8 cellular contexts compared by ENCODE assay signal in genomic region chr20:47196091-47197081, GRCh38.
DNase-seq lines count a peak whose midpoint lies in the region; ATAC-seq and TF ChIP-seq lines count a peak whose summit lies in the region.

No MANE protein-coding gene starts in this region.

- peak overlapping the region; percentile 69; the same call in 1 of the 2 replicates for H3K27ac ChIP-seq in Panc1 (ENCODE audit: low read length)
- no peak overlapping the region for H3K27ac ChIP-seq in neural cell (ENCODE audit: low read length)

- intact Hi-C loops in Panc1 (cut with micrococcal nuclease; ENCODE audit: unreplicated experiment) = loop anchor here (5.0 kb wide), 1 partner anchor 186 kb away; no protein-coding TSS in a partner anchor

- no peaks in the 10 kb centered on the region for H3K27me3 ChIP-seq in Panc1 (ENCODE audit: control insufficient read depth, insufficient read depth, low read length)
- H3K27me3 ChIP-seq in neural cell (ENCODE audit: insufficient read depth, low read depth, low read length) = no peaks in the 10 kb centered on the region

- BruUV-seq in Panc1 (replicated peaks; lab: Mats Ljungman, UMichigan) = no TSS peak

- DNase-seq in DMS79 treated with DMSO at 0.1 percent for 48 hours (lab: John Stamatoyannopoulos, UW) = peak; percentile 10
- DNase-seq in HT-29 (ENCODE audit: low spot score) = peak; percentile 93
- no peak for DNase-seq in Panc1 (ENCODE audit: low read depth, low spot score)
- DNase-seq in activated T-cell treated with anti-CD3 and anti-CD28 coated beads, Interleukin-2, amount 50 U/mL, for 48 hours = peak; percentile 78 to 80
- peak; percentile 61 for DNase-seq in fibroblast of mammary gland (ENCODE audit: low read depth)
- DNase-seq in stimulated activated naive CD8-positive, alpha-beta T cell treated with anti-CD3 and anti-CD28 coated beads, Interleukin-15, Interleukin-2, amounts not matched to agents 100 U/mL and 50 U/mL, for 24 hours = peak; percentile 87

- H3K9me3 ChIP-seq in Panc1 (ENCODE audit: control insufficient read depth, insufficient read depth, low read depth, low read length) (no peaks in the 10 kb centered on the region), neural cell (ENCODE audit: low read length) (no peaks in the 10 kb centered on the region)

- no peaks in the 10 kb centered on the region for H3K79me2 ChIP-seq in neural cell (replicated peaks; ENCODE audit: insufficient read depth, low read length)

- no peak overlapping the region for H2AFZ ChIP-seq in neural cell (ENCODE audit: low read depth, low read length)

- POLR2A ChIA-PET in Panc1 (lab: Charles Lee) = no interaction called here

- peak overlapping the region in 1 of 2 experiments; percentile 17; a peak in 1 of 4 replicates for H3K4me3 ChIP-seq in Panc1 (ENCODE audit: low read depth in 2 of 2, low read length in 2 of 2)
- H3K4me3 ChIP-seq in fibroblast of mammary gland (ENCODE audit: control insufficient read depth, low read depth, low read length) = no peak overlapping the region
- no peak overlapping the region for H3K4me3 ChIP-seq in neural cell (ENCODE audit: low read length)

- peak; percentile 98 for TF ChIP-seq CTCF in Panc1 (IDR thresholded peaks at IDR 0.05)
- peak; percentile 89 for TF ChIP-seq CTCF in fibroblast of mammary gland (conservative IDR thresholded peaks at IDR 0.05; ENCODE audit: control insufficient read depth, insufficient read depth, low read depth, low read length)
- TF ChIP-seq CTCF in neural cell (IDR thresholded peaks at IDR 0.05; ENCODE audit: poor library complexity, severe bottlenecking) = peak; percentile 78

- TF ChIP-seq RAD21 in neural cell (conservative IDR thresholded peaks at IDR 0.05) = peak; percentile 80

- TF ChIP-seq EP300 in neural cell (conservative IDR thresholded peaks at IDR 0.05; ENCODE audit: poor library complexity, severe bottlenecking) = no peak

- no peaks in the 10 kb centered on the region for H4K20me1 ChIP-seq in neural cell (ENCODE audit: insufficient read depth)

- no peaks in the 10 kb centered on the region for H3F3A ChIP-seq in neural cell (ENCODE audit: insufficient read depth, low read length, poor library complexity, severe bottlenecking)

- peak; percentile 90 for ATAC-seq in Panc1
- peak; percentile 51 for ATAC-seq in stimulated activated naive CD8-positive, alpha-beta T cell treated with anti-CD3 and anti-CD28 coated beads, Interleukin-15, Interleukin-2, amounts not matched to agents 100 U/mL and 50 U/mL, for 24 hours
- no peak for ATAC-seq in GM21423 (IDR thresholded peaks at IDR 0.05; ENCODE audit: unreplicated experiment)

- H3K36me3 ChIP-seq in Panc1 (ENCODE audit: control insufficient read depth, insufficient read depth, low read length) (no peaks in the 10 kb centered on the region), neural cell (ENCODE audit: insufficient read depth, low read length) (no peaks in the 10 kb centered on the region)

- H3K9me2 ChIP-seq in neural cell (ENCODE audit: insufficient read depth, low read length) = no peaks in the 10 kb centered on the region

- no peak overlapping the region for H3K9ac ChIP-seq in neural cell (ENCODE audit: low read length)

- in situ Hi-C loops in Panc1 (cut with HindIII; ENCODE audit: low pct_unique_long_range_greater_than_20kb, low sequenced_read_pairs) = no loop called here

- no peak overlapping the region for H3K4me2 ChIP-seq in neural cell (ENCODE audit: low read length)

- no peaks in the 10 kb centered on the region for H3K4me1 ChIP-seq in Panc1 (ENCODE audit: control insufficient read depth, insufficient read depth, low read length)

- CTCF ChIA-PET in Panc1 (lab: Charles Lee) = interaction anchor here (0.5 to 1.5 kb wide), 8 partner anchors 9 to 444 kb away, joined by 3 to 15 read pairs (median 4); no protein-coding TSS in a partner anchor

TF ChIP-seq in neural cell, 6 proteins besides CTCF, POLR2A, EP300 and RAD21:
- TF ChIP-seq REST (IDR thresholded peaks at IDR 0.05; ENCODE audit: borderline replicate concordance) = no peak
- TF ChIP-seq SMC3 (conservative IDR thresholded peaks at IDR 0.05; ENCODE audit: poor library complexity) = peak; percentile 82
